27 cellular contexts compared by ENCODE assay signal in genomic region chr16:65779196-65779595, GRCh38.
"Had no signal": no experiment of that assay in that cellular context is flagged by ENCODE, and none has a peak within 500 bp of the region (broad histone marks: within the 10 kb centered on the region; RNA-seq: fewer than 3 reads in every experiment).

No MANE protein-coding gene starts in this region.

- H3K9ac ChIP-seq: parathyroid adenoma had no signal

- DNase-seq: dorsolateral prefrontal cortex; effector CD8-positive, alpha-beta T cell; foreskin melanocyte; glutamatergic neuron; heart right ventricle; hippocampal formation; left cardiac atrium; left ventricle myocardium superior; lower lobe of right lung; natural killer cell; right lobe of liver; stimulated activated CD4-positive, alpha-beta T cell treated with anti-CD3 and anti-CD28 coated beads, Interleukin-12 subunit alpha, Interleukin-12 subunit beta, amount 100 ng/mL, for 4 hours; stimulated activated CD4-positive, alpha-beta T cell treated with anti-CD3 and anti-CD28 coated beads, Interleukin-1b, Interleukin-23, amount 100 ng/mL, for 48 hours; stimulated activated CD4-positive, alpha-beta T cell treated with anti-CD3 and anti-CD28 coated beads, Interleukin-4, amount 100 ng/mL, for 1 hour; stimulated activated CD8-positive, alpha-beta memory T cell treated with anti-CD3 and anti-CD28 coated beads, Interleukin-4, amount 100 ng/mL, for 48 hours; stimulated activated naive CD4-positive, alpha-beta T cell; stimulated activated naive CD8-positive, alpha-beta T cell treated with anti-CD3 and anti-CD28 coated beads, Interleukin-15, amount 100 ng/mL, for 72 hours; trophoblast cell had no signal

- H3K9me3 ChIP-seq: lower lobe of right lung, neutrophil, right lobe of liver had no signal

- H3K27ac ChIP-seq: dorsolateral prefrontal cortex, esophagus muscularis mucosa, heart right ventricle, lower lobe of right lung, neutrophil, parathyroid adenoma, right lobe of liver, suprapubic skin had no signal

- H3K4me1 ChIP-seq: heart right ventricle, lower lobe of right lung, parathyroid adenoma, right lobe of liver had no signal

- H3K36me3 Mint-ChIP-seq: natural killer cell had no signal

- H3K79me2 ChIP-seq: parathyroid adenoma had no signal

- H3K27ac Mint-ChIP-seq: natural killer cell; progenitor cell of endocrine pancreas; stimulated activated naive CD8-positive, alpha-beta T cell treated with anti-CD3 and anti-CD28 coated beads, Interleukin-15, amount 100 ng/mL, for 72 hours had no signal

- ATAC-seq: left cardiac atrium; left ventricle myocardium superior; lower lobe of right lung; natural killer cell; right lobe of liver; stimulated activated naive CD8-positive, alpha-beta T cell treated with anti-CD3 and anti-CD28 coated beads, Interleukin-15, amount 100 ng/mL, for 72 hours had no signal

- H3K4me2 ChIP-seq: smooth muscle cell had no signal

- H2AFZ ChIP-seq: parathyroid adenoma had no signal

- FAIRE-seq: endothelial cell of umbilical vein, islet of Langerhans had no signal

- H3K27me3 Mint-ChIP-seq: progenitor cell of endocrine pancreas had no signal

- H3K4me1 Mint-ChIP-seq: natural killer cell; neural crest cell; stimulated activated naive CD8-positive, alpha-beta T cell treated with anti-CD3 and anti-CD28 coated beads, Interleukin-15, amount 100 ng/mL, for 72 hours had no signal

- H3K36me3 ChIP-seq: esophagus muscularis mucosa, heart right ventricle, lower lobe of right lung, neutrophil, right lobe of liver, suprapubic skin had no signal

- H3K27me3 ChIP-seq: esophagus muscularis mucosa, heart right ventricle, neutrophil, right lobe of liver, suprapubic skin had no signal

- H3K4me3 Mint-ChIP-seq: natural killer cell; neural crest cell; stimulated activated naive CD8-positive, alpha-beta T cell treated with anti-CD3 and anti-CD28 coated beads, Interleukin-15, amount 100 ng/mL, for 72 hours had no signal

- H3K4me3 ChIP-seq: dorsolateral prefrontal cortex, esophagus muscularis mucosa, heart right ventricle, lower lobe of right lung, right lobe of liver, smooth muscle cell, suprapubic skin had no signal
